ENCODE assay signal across 14 cellular contexts in genomic region chr18:70280007-70280925, GRCh38. TPM values are rescaled to one million over a fixed set of nuclear protein-coding genes. Genes with fewer than 3 reads are reported as not detected.
A peak's percentile ranks its signal among the peaks of the same experiment; 100 is the strongest.
DNase-seq lines count a peak whose midpoint lies in the region; ATAC-seq and TF ChIP-seq lines count a peak whose summit lies in the region.
"Had no signal": no experiment of that assay in that cellular context is flagged by ENCODE, and none has a peak within 500 bp of the region (broad histone marks: within the 10 kb centered on the region; RNA-seq: fewer than 3 reads in every experiment).

No MANE protein-coding gene starts in this region.

- no peak for TF ChIP-seq POLR2A in esophagus muscularis mucosa (IDR thresholded peaks at IDR 0.05; ENCODE audit: low read depth)

- peak overlapping the region; percentile 13; the same call in 1 of the 2 replicates for H3K27ac ChIP-seq in ACC112 (ENCODE audit: low read depth, low read length)
- H3K27ac ChIP-seq in esophagus muscularis mucosa (replicated peaks in 1 of 4), result no peak overlapping the region
- H3K27ac ChIP-seq: coronary artery had no signal

- no peak for TF ChIP-seq CTCF in esophagus muscularis mucosa (IDR thresholded peaks at IDR 0.05)

- no peaks in the 10 kb centered on the region for H3K36me3 ChIP-seq in ACC112 (ENCODE audit: insufficient read depth, low read length)
- H3K36me3 ChIP-seq in esophagus muscularis mucosa, result no peaks in the 10 kb centered on the region

- H3K4me1 ChIP-seq in ACC112 (ENCODE audit: control insufficient read depth, insufficient read depth, low read length, unreplicated experiment) (peaks cover 10% of the 10 kb centered on the region), esophagus muscularis mucosa (peaks cover 0 to 2% (median 0%) of the 10 kb centered on the region in 4 donors)

- ATAC-seq in left ventricle myocardium superior, result peak; percentile 90
- no peak for ATAC-seq in GM18873 (IDR thresholded peaks at IDR 0.05; ENCODE audit: low FRiP score, unreplicated experiment)

- TF ChIP-seq EP300 in esophagus muscularis mucosa (IDR thresholded peaks at IDR 0.05), result no peak

- DNase-seq in LoVo (ENCODE audit: low spot score) (peak; percentile 77), amniotic epithelial cell (ENCODE audit: low read depth) (peak; percentile 69), left ventricle myocardium superior (no peak), esophagus muscularis mucosa (ENCODE audit: extremely low spot score) (no peak), NCI-H1694 treated with DMSO at 0.1 percent for 48 hours (lab: John Stamatoyannopoulos, UW) (no peak), amniotic stem cell (lab: John Stamatoyannopoulos, UW) (no peak)
- DNase-seq: activated naive CD8-positive, alpha-beta T cell treated with anti-CD3 and anti-CD28 coated beads, Interleukin-2, amount 10 ng/mL, durations not matched to agents 7 days and 5 days; DMS 273 treated with DMSO at 0.1 percent for 48 hours; NCI-H1092; NCI-H446 treated with DMSO at 0.1 percent for 48 hours; SHP77 had no signal

- no peak overlapping the region for H2AFZ ChIP-seq in ACC112 (ENCODE audit: low read length, unreplicated experiment)

- no peaks in the 10 kb centered on the region for H3K79me2 ChIP-seq in ACC112 (ENCODE audit: control insufficient read depth, insufficient read depth, low read length, unreplicated experiment)

- WGBS in esophagus muscularis mucosa, result 90% methylated on average over 5 of the region's 5 CpGs

- H3K4me3 ChIP-seq in ACC112 (ENCODE audit: low read depth, low read length) (no peak overlapping the region), esophagus muscularis mucosa (no peak overlapping the region)
- H3K4me3 ChIP-seq: coronary artery had no signal

- H3K27me3 ChIP-seq in ACC112 (ENCODE audit: insufficient read depth, low read length) (no peaks in the 10 kb centered on the region), esophagus muscularis mucosa (no peaks in the 10 kb centered on the region)

- peaks cover 0 to 4% (median 0%) of the 10 kb centered on the region in 4 donors for H3K9me3 ChIP-seq in esophagus muscularis mucosa

- intact Hi-C loops in left ventricle myocardium superior (cut with micrococcal nuclease) (no loop called here), esophagus muscularis mucosa (cut with DNase I) (no loop called here)

RNA-seq across cellular contexts. Expression of gene SOCS6, which starts 8.6 kb away (rescaled TPM):
- total RNA-seq in left ventricle myocardium superior (23.2 TPM), esophagus muscularis mucosa (10 to 100 TPM; 14.1 to 22.3 (median 19.4) TPM)

Comparison
In these comparisons a context has a peak if more than half of its experiments do, and no peak if none do; other contexts are left out.
1. DNase-seq: peak in LoVo (single experiment) and amniotic epithelial cell (single experiment); none in left ventricle myocardium superior (single experiment), esophagus muscularis mucosa (single experiment), NCI-H1694 treated with DMSO at 0.1 percent for 48 hours (single experiment) and amniotic stem cell (single experiment).